Comparison of ENCODE assay signal across 9 cellular contexts in genomic region chr9:87662808-87663528, GRCh38.
DNase-seq lines count a peak whose midpoint lies in the region; FAIRE-seq and TF ChIP-seq lines count a peak whose summit lies in the region.
"Had no signal": no experiment of that assay in that cellular context is flagged by ENCODE, and none has a peak within 500 bp of the region (broad histone marks: within the 10 kb centered on the region; RNA-seq: fewer than 3 reads in every experiment).

No MANE protein-coding gene starts in this region.

- no peak overlapping the region for H2AK5ac ChIP-seq in H1 (ENCODE audit: low read depth, low read length)
- no peak overlapping the region for H2AK5ac ChIP-seq in mesendoderm (ENCODE audit: low read length)

- H3K79me2 ChIP-seq in MM.1S (ENCODE audit: low read length) = no peaks in the 10 kb centered on the region
- H3K79me2 ChIP-seq in H1 (ENCODE audit: control insufficient read depth in 1 of 2, insufficient read depth in 2 of 2, low read length in 2 of 2) = no peaks in the 10 kb centered on the region
- H3K79me2 ChIP-seq in mesendoderm (ENCODE audit: control insufficient read depth, insufficient read depth, low read length) = no peaks in the 10 kb centered on the region

- H3K9me3 ChIP-seq in MM.1S (replicated peaks; ENCODE audit: insufficient read depth, low read length) (no peaks in the 10 kb centered on the region), H1 (ENCODE audit: insufficient read depth in 2 of 2, low read depth in 1 of 2, low read length in 1 of 2) (no peaks in the 10 kb centered on the region; a peak in 1 of 4 replicates)

- POLR2A ChIA-PET in H1 (lab: Charles Lee; ENCODE audit: partially characterized antibody) = interaction anchor here (0.9 to 1.4 kb wide), 2 partner anchors 245 to 325 kb away, joined by 3 to 7 read pairs; no protein-coding TSS in a partner anchor

- H2AFZ ChIP-seq in MM.1S (ENCODE audit: low read length) (no peak overlapping the region), H1 (ENCODE audit: low read length) (no peak overlapping the region)

- H3K9me2 ChIP-seq in MM.1S (replicated peaks; ENCODE audit: insufficient read depth, low read length) = no peaks in the 10 kb centered on the region

- CTCF ChIA-PET in H1 (lab: Charles Lee; ENCODE audit: partially characterized antibody) = interaction anchor here (0.5 to 2.3 kb wide), 37 partner anchors 8 to 804 kb away, joined by 3 to 17 read pairs (median 4); partner anchors contain the start of gene DAPK1

- TF ChIP-seq RAD21 in H1 (IDR thresholded peaks at IDR 0.05 in 1 of 2, conservative IDR thresholded peaks at IDR 0.05 in 1 of 2; ENCODE audit: low read depth in 2 of 2, low read length in 2 of 2) = peak; percentile 90 to 92

- H3K27me3 ChIP-seq in MM.1S (replicated peaks; ENCODE audit: insufficient read depth, low read length) (no peaks in the 10 kb centered on the region), H1 (replicated peaks in 1 of 4; ENCODE audit: control insufficient read depth in 3 of 4, extremely low read depth in 1 of 4, insufficient read depth in 3 of 4, low read length in 3 of 4) (no peaks in the 10 kb centered on the region), mesendoderm (ENCODE audit: insufficient read depth, low read length, poor library complexity) (no peaks in the 10 kb centered on the region)

- H3K4me2 ChIP-seq in MM.1S (ENCODE audit: low read depth, low read length) (no peak overlapping the region), H1 (ENCODE audit: insufficient read depth in 1 of 2, low read depth in 2 of 2, low read length in 2 of 2) (no peak overlapping the region), mesendoderm (ENCODE audit: low read length) (no peak overlapping the region)

- H3K23me2 ChIP-seq in H1 (ENCODE audit: low read depth, low read length) = no peaks in the 10 kb centered on the region

- H3K27ac ChIP-seq in MM.1S (ENCODE audit: low read length) (no peak overlapping the region), H1 (ENCODE audit: low read depth, low read length) (no peak overlapping the region; the same call in 1 of the 2 replicates), mesendoderm (ENCODE audit: low read depth, low read length) (no peak overlapping the region)

- H3K56ac ChIP-seq in H1 (replicated peaks; ENCODE audit: insufficient read length, low read depth, low read length) = no peak overlapping the region
- H3K56ac ChIP-seq in mesendoderm (ENCODE audit: low read length) = no peak overlapping the region

- peak; percentile 97 for FAIRE-seq in H1 (lab: Jason Lieb, UNC)
- FAIRE-seq: colon had no signal

- WGBS in H1 (ENCODE audit: extremely low coverage in 1 of 2, insufficient coverage in 1 of 2, insufficient read length in 1 of 2, insufficient replicate concordance in 2 of 2, low coverage in 1 of 2, low lambda C conversion rate in 2 of 2, missing lambda C conversion rate in 1 of 2), 2 experiments = 39% methylated on average over 11 of the region's 11 CpGs; no CpG with 5 or more reads in 1 of the 2 experiments
- no CpG with 5 or more reads among the region's 11 CpGs for WGBS in mesendoderm (ENCODE audit: extremely low coverage, insufficient coverage, low lambda C conversion rate)

- peaks cover 8% of the 10 kb centered on the region; the same call in 1 of the 2 replicates for H3K36me3 ChIP-seq in MM.1S (replicated peaks; ENCODE audit: insufficient read depth, low read length)
- peaks cover 2 to 53% (median 19%) of the 10 kb centered on the region in 4 experiments; a peak in 7 of 8 replicates for H3K36me3 ChIP-seq in H1 (ENCODE audit: control insufficient read depth in 2 of 4, insufficient read depth in 4 of 4, low read length in 3 of 4)
- peaks cover 19% of the 10 kb centered on the region for H3K36me3 ChIP-seq in mesendoderm (ENCODE audit: control insufficient read depth, insufficient read depth, low read length)

- peak overlapping the region; percentile 83; the same call in 1 of the 2 replicates for H3K18ac ChIP-seq in H1 (ENCODE audit: extremely low read depth, low read length)
- H3K18ac ChIP-seq in mesendoderm (ENCODE audit: low read length) = no peak overlapping the region

- H4K8ac ChIP-seq in H1 (ENCODE audit: extremely low read depth, insufficient read depth, low read length) (no peak overlapping the region), mesendoderm (ENCODE audit: low read depth, low read length) (no peak overlapping the region)

- H2BK20ac ChIP-seq in H1 (ENCODE audit: low read length) = no peak overlapping the region

- H3K79me1 ChIP-seq in H1 (ENCODE audit: low read depth, low read length) (no peaks in the 10 kb centered on the region; the same call in 1 of the 2 replicates), mesendoderm (ENCODE audit: low read length) (peaks cover 2% of the 10 kb centered on the region)

- DNase-seq in NCI-H2196 (lab: John Stamatoyannopoulos, UW; ENCODE audit: unreplicated experiment) (peak; percentile 46), NCI-H2196 treated with DMSO at 0.1 percent for 48 hours (lab: John Stamatoyannopoulos, UW; ENCODE audit: unreplicated experiment) (no peak), MM.1S (peak; percentile 14), H1 (ENCODE audit: low read depth in 1 of 2, low spot score in 2 of 2) (peak; percentile 81 to 96), mesendoderm (peak; percentile 94), DMS79 treated with DMSO at 0.1 percent for 48 hours (lab: John Stamatoyannopoulos, UW) (no peak)
- DNase-seq in stimulated activated CD8-positive, alpha-beta memory T cell treated with anti-CD3 and anti-CD28 coated beads, Interleukin-7, amount 100 ng/mL, for 48 hours (ENCODE audit: extremely low read depth in 1 of 2, low read depth in 1 of 2) = peak; percentile 5 to 52

- H3K9ac ChIP-seq in MM.1S (ENCODE audit: low read length) (no peak overlapping the region), H1 (replicated peaks in 1 of 4; ENCODE audit: extremely low read depth in 1 of 4, low read depth in 3 of 4, low read length in 3 of 4) (no peak overlapping the region), mesendoderm (ENCODE audit: low read length) (no peak overlapping the region)

- H3K4me1 ChIP-seq in MM.1S (ENCODE audit: low read length) = no peaks in the 10 kb centered on the region
- peaks cover 0 to 14% (median 2%) of the 10 kb centered on the region in 4 experiments; a peak in 4 of 7 replicates for H3K4me1 ChIP-seq in H1 (replicated peaks in 1 of 4; ENCODE audit: control insufficient read depth in 3 of 4, insufficient read depth in 4 of 4, low read length in 3 of 4)
- no peaks in the 10 kb centered on the region for H3K4me1 ChIP-seq in mesendoderm (ENCODE audit: control insufficient read depth, low read depth, low read length)

- H4K5ac ChIP-seq in H1 (ENCODE audit: insufficient read length, low read depth, low read length) (no peak overlapping the region), mesendoderm (ENCODE audit: low read length) (no peak overlapping the region)

- H3K23ac ChIP-seq in H1 (ENCODE audit: insufficient read length) = no peak overlapping the region
- H3K23ac ChIP-seq in mesendoderm (ENCODE audit: low read length) = no peak overlapping the region

- TF ChIP-seq CTCF in MM.1S (IDR thresholded peaks at IDR 0.05; ENCODE audit: low read length) (peak; percentile 45), WI38 (IDR thresholded peaks at IDR 0.05; ENCODE audit: low read depth, low read length) (peak; percentile 58), H1 (IDR thresholded peaks at IDR 0.05; ENCODE audit: control extremely low read depth in 1 of 3, insufficient read depth in 1 of 3, low read depth in 1 of 3, low read length in 3 of 3) (peak; percentile 83 to 98 (median 94))

- H2BK12ac ChIP-seq in H1 (ENCODE audit: low read depth, low read length) = no peak overlapping the region

- TF ChIP-seq POLR2A in H1 (IDR thresholded peaks at IDR 0.05; ENCODE audit: control extremely low read depth in 1 of 2, low read depth in 2 of 2, low read length in 2 of 2) = no peak

- no peak for TF ChIP-seq EP300 in H1 (IDR thresholded peaks at IDR 0.05; ENCODE audit: borderline replicate concordance in 1 of 2, low read depth in 2 of 2, low read length in 2 of 2)

- no peak overlapping the region for H4K91ac ChIP-seq in H1 (replicated peaks; ENCODE audit: insufficient read length, low read length)

- H4K20me1 ChIP-seq in MM.1S (ENCODE audit: insufficient read depth, low read length) = no peaks in the 10 kb centered on the region
- H4K20me1 ChIP-seq in H1 (replicated peaks in 1 of 2; ENCODE audit: control insufficient read depth in 1 of 2, insufficient read depth in 2 of 2, low read length in 2 of 2) = peaks cover 0 to 1% of the 10 kb centered on the region in 2 experiments

- H2BK120ac ChIP-seq in H1 (replicated peaks; ENCODE audit: low read depth, low read length) (no peak overlapping the region), mesendoderm (ENCODE audit: low read depth, low read length) (no peak overlapping the region)

- H2BK15ac ChIP-seq in H1 (ENCODE audit: low read length) (no peak overlapping the region), mesendoderm (replicated peaks; ENCODE audit: low read depth) (no peak overlapping the region)

- H3K4me3 ChIP-seq in MM.1S (ENCODE audit: low read length) (no peak overlapping the region), WI38 (ENCODE audit: low read depth, low read length) (no peak overlapping the region), H1 (ENCODE audit: extremely low read depth in 1 of 4, insufficient read depth in 2 of 4, low read depth in 3 of 4, low read length in 4 of 4) (no peak overlapping the region), mesendoderm (ENCODE audit: low read length) (no peak overlapping the region)

- H3K14ac ChIP-seq in H1 (ENCODE audit: insufficient read length) = no peak overlapping the region

- no peaks in the 10 kb centered on the region for H3F3A ChIP-seq in MM.1S (ENCODE audit: insufficient read depth, low read length)

- no peak overlapping the region for H2BK5ac ChIP-seq in H1 (ENCODE audit: low read depth, low read length)
- H2BK5ac ChIP-seq in mesendoderm (ENCODE audit: low read length) = no peak overlapping the region

- H3K4ac ChIP-seq in H1 (replicated peaks; ENCODE audit: insufficient read length, low read depth, low read length) (no peak overlapping the region), mesendoderm (ENCODE audit: low read depth, low read length) (no peak overlapping the region)

TF ChIP-seq in H1, 55 proteins besides CTCF, POLR2A, EP300 and RAD21 (continues in another document):
- TF ChIP-seq CTBP2 (IDR thresholded peaks at IDR 0.05; ENCODE audit: borderline replicate concordance, insufficient read depth, insufficient read length, low read length) (no peak), TAF1 (IDR thresholded peaks at IDR 0.05; ENCODE audit: low read depth, low read length) (no peak), SIN3A (conservative IDR thresholded peaks at IDR 0.05 in 1 of 2, IDR thresholded peaks at IDR 0.05 in 1 of 2; ENCODE audit: low read depth in 1 of 2, low read length in 2 of 2) (no peak), USF2 (IDR thresholded peaks at IDR 0.05; ENCODE audit: low read length) (no peak), JUND (IDR thresholded peaks at IDR 0.05; ENCODE audit: low read length) (peak; percentile 47; the same call in 1 of the 2 replicates)

Comparison
In these comparisons a context has a peak if more than half of its experiments do, and no peak if none do; other contexts are left out.
1. DNase-seq: peak in NCI-H2196 (single experiment), MM.1S (single experiment), H1 (2 of 2), mesendoderm (single experiment) and stimulated activated CD8-positive, alpha-beta memory T cell treated with anti-CD3 and anti-CD28 coated beads, Interleukin-7, amount 100 ng/mL, for 48 hours (2 of 2); none in NCI-H2196 treated with DMSO at 0.1 percent for 48 hours (single experiment) and DMS79 treated with DMSO at 0.1 percent for 48 hours (single experiment).
2. Peak in every context shown above with its lines, with median percentiles within 50 percentile points of each other: CTCF ChIP-seq.